1 cellular context compared by ENCODE assay signal in genomic region chr17:29587591-29587990, GRCh38.
TF ChIP-seq lines count a peak whose summit lies in the region.

No MANE protein-coding gene starts in this region.

TF ChIP-seq in endothelial cell of umbilical vein, 7 proteins besides CTCF, POLR2A, EP300 and RAD21:
- TF ChIP-seq EZH2 (IDR thresholded peaks at IDR 0.05; ENCODE audit: borderline replicate concordance, low read depth, low read length, severe bottlenecking) (no peak), MYC (IDR thresholded peaks at IDR 0.05; ENCODE audit: low read depth, low read length) (no peak), MAX (IDR thresholded peaks at IDR 0.05; ENCODE audit: insufficient read depth, insufficient read length) (no peak), POLR2AphosphoS5 (IDR thresholded peaks at IDR 0.05; ENCODE audit: insufficient read depth, low read depth, low read length) (no peak), FOS (IDR thresholded peaks at IDR 0.05; ENCODE audit: borderline replicate concordance, insufficient read depth, low read length) (no peak), JUN (IDR thresholded peaks at IDR 0.05; ENCODE audit: borderline replicate concordance, insufficient read depth, insufficient read length, low read depth) (no peak), GATA2 (IDR thresholded peaks at IDR 0.05; ENCODE audit: insufficient read depth, insufficient read length, low read depth, low read length) (no peak)
TF ChIP-seq in endothelial cell of umbilical vein: peak in this region for 0.
